In the genomic region with DNA sequence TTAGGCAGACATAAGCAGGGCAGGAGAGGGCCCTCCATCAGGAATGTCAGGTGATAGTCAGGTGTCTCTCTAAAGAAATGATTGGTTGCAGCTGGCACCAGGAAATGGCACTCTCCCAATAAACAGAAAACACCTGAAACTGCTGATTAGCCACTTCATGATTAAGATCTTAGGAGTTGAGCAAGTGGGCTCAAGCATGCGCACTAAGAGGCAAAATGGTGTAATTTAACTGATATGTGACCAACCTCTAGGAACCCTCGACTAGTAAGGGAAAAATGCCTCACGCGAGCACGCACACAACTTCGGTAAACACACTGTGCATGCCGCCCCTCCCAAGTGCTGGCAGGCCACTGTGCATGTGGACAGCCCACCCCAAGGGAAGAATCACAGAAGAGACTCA, we compare ENCODE assay signal across 39 cellular contexts. TPM values are rescaled to one million over a fixed set of nuclear protein-coding genes. Genes with fewer than 3 reads are reported as not detected.
"Had no signal": no experiment of that assay in that cellular context is flagged by ENCODE, and none has a peak within 500 bp of the region (broad histone marks: within the 10 kb centered on the region; RNA-seq: fewer than 3 reads in every experiment).

No MANE protein-coding gene starts in this region.

- H3K27ac ChIP-seq: adrenal gland, body of pancreas, brain microvascular endothelial cell, breast epithelium, VCaP had no signal

- H3K4me3 ChIP-seq: adrenal gland, body of pancreas, breast epithelium had no signal

- H3K9me3 ChIP-seq: adrenal gland, body of pancreas, breast epithelium had no signal

- H3K27me3 ChIP-seq: adrenal gland, body of pancreas, brain microvascular endothelial cell, breast epithelium had no signal

- FAIRE-seq: astrocyte, TTC549 had no signal

- DNase-seq: activated B cell treated with CpG ODN at 0.5 μM for 24 hours; activated CD4-positive, alpha-beta memory T cell treated with anti-CD3 and anti-CD28 coated beads for 36 hours; activated CD4-positive, alpha-beta T cell treated with anti-CD3 and anti-CD28 coated beads for 4 hours; activated CD4-positive, alpha-beta T cell treated with anti-CD3 and anti-CD28 coated beads, Interleukin-2, amount 10 ng/mL, durations not matched to agents 24 days and 14 days; activated CD4-positive, alpha-beta T cell treated with anti-CD3 and anti-CD28 coated beads, Interleukin-2, amount 50 U/mL, for 1 hour; activated CD4-positive, alpha-beta T cell treated with anti-CD3 and anti-CD28 coated beads, Interleukin-2, amount 50 U/mL, for 4 hours; activated CD4-positive, CD25-positive, alpha-beta regulatory T cell treated with anti-CD3 and anti-CD28 coated beads, Interleukin-2, amount 50 U/mL, for 72 hours; activated CD8-positive, alpha-beta memory T cell treated with anti-CD3 and anti-CD28 coated beads, Interleukin-2, amount 50 U/mL, for 4 hours; activated CD8-positive, alpha-beta T cell treated with anti-CD3 and anti-CD28 coated beads for 36 hours; activated effector memory CD4-positive, alpha-beta T cell treated with anti-CD3 and anti-CD28 coated beads, Interleukin-2, amount 50 U/mL, for 16 hours; activated gamma-delta T cell treated with Interleukin-2 at 50 U/mL for 16 hours; activated naive CD4-positive, alpha-beta T cell; activated naive CD4-positive, alpha-beta T cell treated with anti-CD3 and anti-CD28 coated beads for 36 hours; activated naive CD4-positive, alpha-beta T cell treated with anti-CD3 and anti-CD28 coated beads, Interleukin-2, amount 50 U/mL, for 16 hours; activated naive CD8-positive, alpha-beta T cell treated with anti-CD3 and anti-CD28 coated beads for 36 hours; activated T-cell treated with anti-CD3 and anti-CD28 coated beads for 4 hours; activated T-cell treated with anti-CD3 and anti-CD28 coated beads, Interleukin-2, amount 50 U/mL, for 1 hour; activated T-cell treated with anti-CD3 and anti-CD28 coated beads, Interleukin-2, amount 50 U/mL, for 4 hours; activated T-cell treated with anti-CD3 and anti-CD28 coated beads, Interleukin-2, amount 50 U/mL, for 72 hours; adrenal gland; amniotic stem cell; aorta; body of pancreas; brain microvascular endothelial cell; central memory CD4-positive, alpha-beta T cell; T-cell; T-helper 2 cell; T-helper 9 cell had no signal

- H3K36me3 ChIP-seq: adrenal gland, brain microvascular endothelial cell, breast epithelium had no signal

- H3K4me1 ChIP-seq: adrenal gland, body of pancreas, breast epithelium had no signal

- ATAC-seq: activated CD8-positive, alpha-beta T cell treated with anti-CD3 and anti-CD28 coated beads for 36 hours; activated naive CD4-positive, alpha-beta T cell treated with anti-CD3 and anti-CD28 coated beads, Interleukin-2, amount 50 U/mL, for 72 hours; activated T-cell treated with anti-CD3 and anti-CD28 coated beads, Interleukin-2, amount 50 U/mL, for 4 hours; activated T-cell treated with anti-CD3 and anti-CD28 coated beads, Interleukin-2, amount 50 U/mL, for 72 hours; activated T-helper 17 cell treated with anti-CD3 and anti-CD28 coated beads, Interleukin-2, amount 50 U/mL, for 72 hours; body of pancreas; T-cell had no signal

RNA-seq across cellular contexts. Expression of gene SLC35G4, which starts 23.8 kb away (rescaled TPM):
- total RNA-seq: activated B cell treated with CpG ODN at 0.5 μM for 24 hours; activated CD4-positive, alpha-beta memory T cell treated with anti-CD3 and anti-CD28 coated beads for 36 hours; activated CD4-positive, alpha-beta T cell treated with anti-CD3 and anti-CD28 coated beads, Interleukin-2, amount 10 ng/mL, durations not matched to agents 24 days and 14 days; activated CD8-positive, alpha-beta memory T cell treated with anti-CD3 and anti-CD28 coated beads for 36 hours; activated CD8-positive, alpha-beta T cell treated with anti-CD3 and anti-CD28 coated beads for 36 hours; activated naive CD4-positive, alpha-beta T cell treated with anti-CD3 and anti-CD28 coated beads for 36 hours; activated naive CD4-positive, alpha-beta T cell treated with anti-CD3 and anti-CD28 coated beads, Interleukin-2, amount 50 U/mL, for 72 hours; activated naive CD8-positive, alpha-beta T cell treated with anti-CD3 and anti-CD28 coated beads for 36 hours; activated T-cell treated with anti-CD3 and anti-CD28 coated beads, Interleukin-2, amount 50 U/mL, for 4 hours; activated T-cell treated with anti-CD3 and anti-CD28 coated beads, Interleukin-2, amount 50 U/mL, for 72 hours; activated T-helper 1 cell treated with anti-CD3 and anti-CD28 coated beads, Interleukin-12 subunit alpha, Interleukin-12 subunit beta, Interleukin-2, Interleukin-4 antibody, amounts not matched to agents 30 ng/mL and 10 ng/mL and 1 ng/mL, durations not matched to agents 14 hours and 24 hours and 36 hours; activated T-helper 17 cell treated with anti-CD3 and anti-CD28 coated beads, Interleukin-2, amount 50 U/mL, for 72 hours; adrenal gland; aorta; astrocyte; body of pancreas; breast epithelium; cardiac septum; cerebellum; T-cell; T-helper 1 cell treated with Interleukin-12 subunit alpha and Interleukin-12 subunit beta and Interleukin-4 antibody, amounts not matched to agents 30 ng/mL and 1 ng/mL, for 36 hours had no signal
- polyA plus RNA-seq: adrenal gland, aorta had no signal
